Comparison of ENCODE assay signal across 7 cellular contexts in genomic region chr10:97494863-97495506, GRCh38. TPM values are rescaled to one million over a fixed set of nuclear protein-coding genes. Genes with fewer than 3 reads are reported as not detected.
DNase-seq lines count a peak whose midpoint lies in the region; ATAC-seq and TF ChIP-seq lines count a peak whose summit lies in the region.
"Had no signal": no experiment of that assay in that cellular context is flagged by ENCODE, and none has a peak within 500 bp of the region (broad histone marks: within the 10 kb centered on the region; RNA-seq: fewer than 3 reads in every experiment).

No MANE protein-coding gene starts in this region.

- no peak for ATAC-seq in WTC11
- no peak for ATAC-seq in GM21515 (IDR thresholded peaks at IDR 0.05; ENCODE audit: unreplicated experiment)

- CTCF ChIA-PET in WTC11 (lab: Charles Lee), result interaction anchor here (1.1 to 1.7 kb wide), 9 partner anchors 10 to 284 kb away, joined by 3 to 9 read pairs (median 4); no protein-coding TSS in a partner anchor

- H3K9me3 Mint-ChIP-seq in WTC11, result no peaks in the 10 kb centered on the region

- peak overlapping the region; percentile 81 for H3K4me3 Mint-ChIP-seq in WTC11

- no peak for TF ChIP-seq CTCF in WTC11 (IDR thresholded peaks at IDR 0.05)

- H3K36me3 Mint-ChIP-seq in WTC11, result peaks cover 12% of the 10 kb centered on the region

- POLR2A ChIA-PET in WTC11 (lab: Charles Lee), result interaction anchor here (1.0 kb wide), 1 partner anchor 15 kb away, joined by 5 read pairs; no protein-coding TSS in a partner anchor

- H3K27ac Mint-ChIP-seq in WTC11, result peak overlapping the region; percentile 94

- peaks cover 5% of the 10 kb centered on the region for H3K27me3 Mint-ChIP-seq in WTC11 (ENCODE audit: low read depth)

- peaks cover 59% of the 10 kb centered on the region for H3K4me1 Mint-ChIP-seq in WTC11

- peak; percentile 4 for DNase-seq in COLO668 (lab: John Stamatoyannopoulos, UW; ENCODE audit: unreplicated experiment)
- peak; percentile 36 for DNase-seq in WTC11 (ENCODE audit: low spot score)
- peak; percentile 50 for DNase-seq in iPS-NIHi7 (ENCODE audit: extremely low spot score)
- no peak for DNase-seq in NOMO-1 (lab: John Stamatoyannopoulos, UW; ENCODE audit: unreplicated experiment in 2 of 2)
- DNase-seq in UCSD-AML1 (lab: John Stamatoyannopoulos, UW; ENCODE audit: unreplicated experiment), result no peak
- DNase-seq: SW 1271 had no signal

TF ChIP-seq in WTC11, 78 proteins besides CTCF, POLR2A, EP300 and RAD21:
- TF ChIP-seq SP1 (CRISPR knock-in tag; conservative IDR thresholded peaks at IDR 0.05) (0 out of 2 replicates have a peak, but pooled peaks have one; percentile 24), ZNF281 (CRISPR knock-in tag; IDR thresholded peaks at IDR 0.05) (no peak)

RNA-seq across cellular contexts. Expression of gene MMS19, which starts 3.2 kb away (rescaled TPM):
- total RNA-seq in WTC11 (2021), result 135 to 153 TPM (median 141 TPM) in 3 replicates

RNA-seq across cellular contexts. Expression of gene UBTD1, which starts 3.7 kb away (rescaled TPM):
- total RNA-seq in WTC11 (2021), result 29.1 to 35.7 TPM (median 31.2 TPM) in 3 replicates

RNA-seq across cellular contexts. Expression of gene ZDHHC16, which starts 49.0 kb away (rescaled TPM):
- 39.6 to 44.4 TPM (median 44.0 TPM) in 3 replicates for total RNA-seq in WTC11 (2021)

RNA-seq across cellular contexts. Expression of gene EXOSC1, which starts 49.2 kb away (rescaled TPM):
- 48.4 to 53.7 TPM (median 50.0 TPM) in 3 replicates for total RNA-seq in WTC11 (2021)

Comparison
In these comparisons a context has a peak if more than half of its experiments do, and no peak if none do; other contexts are left out.
1. DNase-seq: peak in COLO668 (single experiment), WTC11 (single experiment) and iPS-NIHi7 (single experiment); none in NOMO-1 (0 of 2) and UCSD-AML1 (single experiment).